Comparison of ENCODE assay signal across 22 cellular contexts in genomic region chr3:131762981-131763380, GRCh38.
"Had no signal": no experiment of that assay in that cellular context is flagged by ENCODE, and none has a peak within 500 bp of the region (broad histone marks: within the 10 kb centered on the region; RNA-seq: fewer than 3 reads in every experiment).

No MANE protein-coding gene starts in this region.

- DNase-seq: activated CD4-positive, alpha-beta T cell treated with anti-CD3 and anti-CD28 coated beads for 36 hours; activated CD4-positive, alpha-beta T cell treated with anti-CD3 and anti-CD28 coated beads, Interleukin-2, amount 50 U/mL, for 48 hours; activated effector memory CD4-positive, alpha-beta T cell treated with Interleukin-2 at 50 U/mL for 16 hours; activated naive CD4-positive, alpha-beta T cell treated with anti-CD3 and anti-CD28 coated beads for 36 hours; activated T-cell treated with anti-CD3 and anti-CD28 coated beads, Interleukin-2, amount 50 U/mL, for 48 hours; anterior cingulate cortex; body of pancreas; effector CD4-positive, alpha-beta T cell; heart right ventricle; islet precursor cell; left cardiac atrium; midbrain; spleen; stimulated activated CD4-positive, alpha-beta T cell treated with anti-CD3 and anti-CD28 coated beads, Interleukin-4, amount 100 ng/mL, for 24 hours; stimulated activated naive CD4-positive, alpha-beta T cell treated with Interleukin-2 at 50 U/mL for 16 hours; T-helper 9 cell had no signal

- H3K27ac Mint-ChIP-seq: activated CD4-positive, alpha-beta T cell treated with anti-CD3 and anti-CD28 coated beads for 36 hours; activated naive CD4-positive, alpha-beta T cell treated with anti-CD3 and anti-CD28 coated beads for 36 hours; natural killer cell treated with Interleukin-12 subunit alpha and Interleukin-12 subunit beta and Interleukin-15 and Interleukin-18, amount 100 ng/mL, for 72 hours; type B pancreatic cell; WTC11 had no signal

- H3K36me3 ChIP-seq: cardiac muscle cell, heart right ventricle, prostate gland, spleen, thoracic aorta had no signal

- H3K4me1 Mint-ChIP-seq: activated CD4-positive, alpha-beta T cell treated with anti-CD3 and anti-CD28 coated beads for 36 hours; WTC11 had no signal

- H3K27me3 ChIP-seq: body of pancreas, cardiac muscle cell, heart right ventricle had no signal

- H3K4me3 ChIP-seq: body of pancreas, cardiac muscle cell, heart right ventricle, prostate gland, spleen, thoracic aorta had no signal

- H3K9me3 ChIP-seq: body of pancreas, heart right ventricle, prostate gland, thoracic aorta had no signal

- ATAC-seq: activated CD4-positive, alpha-beta T cell treated with anti-CD3 and anti-CD28 coated beads for 36 hours; body of pancreas; heart right ventricle; left cardiac atrium; natural killer cell treated with Interleukin-12 subunit alpha and Interleukin-12 subunit beta and Interleukin-15 and Interleukin-18, amount 100 ng/mL, for 72 hours; WTC11 had no signal

- H3K4me1 ChIP-seq: body of pancreas, heart right ventricle, prostate gland, spleen had no signal

- H3K4me3 Mint-ChIP-seq: activated CD4-positive, alpha-beta T cell treated with anti-CD3 and anti-CD28 coated beads for 36 hours; activated naive CD4-positive, alpha-beta T cell treated with anti-CD3 and anti-CD28 coated beads for 36 hours; natural killer cell treated with Interleukin-12 subunit alpha and Interleukin-12 subunit beta and Interleukin-15 and Interleukin-18, amount 100 ng/mL, for 72 hours; type B pancreatic cell; WTC11 had no signal

- H3K36me3 Mint-ChIP-seq: natural killer cell treated with Interleukin-12 subunit alpha and Interleukin-12 subunit beta and Interleukin-15 and Interleukin-18, amount 100 ng/mL, for 72 hours; type B pancreatic cell had no signal

- H3K9me3 Mint-ChIP-seq: activated naive CD4-positive, alpha-beta T cell treated with anti-CD3 and anti-CD28 coated beads for 36 hours; type B pancreatic cell had no signal

- H3K27ac ChIP-seq: body of pancreas, cardiac muscle cell, heart right ventricle, prostate gland, spleen, thoracic aorta had no signal
